Comparison of ENCODE assay signal across 1 cellular context in genomic region chr16:15950167-15950854, GRCh38.
TF ChIP-seq lines count a peak whose summit lies in the region.

No MANE protein-coding gene starts in this region.

TF ChIP-seq in IMR-90, 13 proteins besides CTCF, POLR2A, EP300 and RAD21 (continued from another document):
- TF ChIP-seq SMC3 (IDR thresholded peaks at IDR 0.05; ENCODE audit: low read depth, low read length) (peak; percentile 5; the same call in 1 of the 2 replicates), BHLHE40 (IDR thresholded peaks at IDR 0.05; ENCODE audit: low read depth, low read length) (0 out of 2 replicates have a peak, but pooled peaks have one; percentile 26), MXI1 (IDR thresholded peaks at IDR 0.05; ENCODE audit: borderline replicate concordance, low read depth, low read length) (peak; percentile 94)
